20 cellular contexts compared by ENCODE assay signal in the genomic region with DNA sequence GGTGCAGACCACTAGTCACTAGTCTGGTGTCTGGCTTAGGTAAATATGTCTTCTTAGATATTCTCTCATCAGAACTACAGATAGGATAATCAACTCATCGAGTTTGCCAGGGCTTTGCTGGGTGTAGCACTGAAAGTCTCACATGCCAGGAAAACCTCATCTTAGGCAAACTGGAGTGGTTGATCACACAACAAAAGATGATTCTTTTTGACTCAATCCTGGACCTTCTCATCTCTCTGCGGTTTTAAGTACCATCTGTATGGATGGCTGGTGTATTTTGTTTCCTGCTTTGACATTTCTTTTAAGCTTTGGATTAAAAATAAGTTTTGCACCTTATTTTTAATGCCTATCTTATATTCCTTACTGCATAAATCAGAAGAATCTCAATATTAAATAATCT. TPM values are rescaled to one million over a fixed set of nuclear protein-coding genes. Genes with fewer than 3 reads are reported as not detected.
A peak's percentile ranks its signal among the peaks of the same experiment; 100 is the strongest.
DNase-seq lines count a peak whose midpoint lies in the region; ATAC-seq lines count a peak whose summit lies in the region.
"Had no signal": no experiment of that assay in that cellular context is flagged by ENCODE, and none has a peak within 500 bp of the region (broad histone marks: within the 10 kb centered on the region; RNA-seq: fewer than 3 reads in every experiment).

No MANE protein-coding gene starts in this region.

- peaks cover 28% of the 10 kb centered on the region for H3K4me1 ChIP-seq in CD4-positive, CD25-positive, alpha-beta regulatory T cell (ENCODE audit: control insufficient read depth, insufficient read depth, low read length, poor library complexity, severe bottlenecking)
- H3K4me1 ChIP-seq: BLaER1, Caco-2 had no signal

- H3K27ac Mint-ChIP-seq in activated CD8-positive, alpha-beta memory T cell treated with anti-CD3 and anti-CD28 coated beads, Interleukin-2, amount 10 ng/mL, durations not matched to agents 7 days and 5 days = peak overlapping the region; percentile 30
- peak overlapping the region in 2 of 3 donors; percentile 52 to 84 for H3K27ac Mint-ChIP-seq in CD4-positive, CD25-positive, alpha-beta regulatory T cell
- H3K27ac Mint-ChIP-seq in effector memory CD8-positive, alpha-beta T cell = peak overlapping the region; percentile 77 to 83
- H3K27ac Mint-ChIP-seq: GM23338 had no signal

- no peak for DNase-seq in activated CD8-positive, alpha-beta memory T cell treated with anti-CD3 and anti-CD28 coated beads, Interleukin-2, amount 10 ng/mL, durations not matched to agents 7 days and 5 days
- no peak for DNase-seq in activated CD8-positive, alpha-beta memory T cell treated with anti-CD3 and anti-CD28 coated beads for 24 hours
- DNase-seq in CD4-positive, CD25-positive, alpha-beta regulatory T cell = no peak
- peak; percentile 46 for DNase-seq in Jurkat, Clone E6-1 (ENCODE audit: low read depth, low spot score)
- DNase-seq in effector memory CD8-positive, alpha-beta T cell = no peak
- DNase-seq in NCI-H1694 (lab: John Stamatoyannopoulos, UW) (no peak), cardiac septum (ENCODE audit: low spot score) (no peak), nucleus accumbens (lab: John Stamatoyannopoulos, UW) (no peak)
- DNase-seq: Caco-2, DMS153, KG1, NCI-H1436, NCI-H2029 treated with DMSO at 0.1 percent for 48 hours, NCI-H2171 treated with DMSO at 0.1 percent for 48 hours, NCI-H446 treated with DMSO at 0.1 percent for 48 hours, PC-3 had no signal

- peaks cover 69% of the 10 kb centered on the region for H3K36me3 Mint-ChIP-seq in activated CD8-positive, alpha-beta memory T cell treated with anti-CD3 and anti-CD28 coated beads, Interleukin-2, amount 10 ng/mL, durations not matched to agents 7 days and 5 days
- peaks cover 61% of the 10 kb centered on the region for H3K36me3 Mint-ChIP-seq in CD4-positive, CD25-positive, alpha-beta regulatory T cell
- no peaks in the 10 kb centered on the region for H3K36me3 Mint-ChIP-seq in effector memory CD8-positive, alpha-beta T cell (ENCODE audit: insufficient read depth)

- no peak overlapping the region for H3K4me3 Mint-ChIP-seq in activated CD8-positive, alpha-beta memory T cell treated with anti-CD3 and anti-CD28 coated beads, Interleukin-2, amount 10 ng/mL, durations not matched to agents 7 days and 5 days
- no peak overlapping the region for H3K4me3 Mint-ChIP-seq in CD4-positive, CD25-positive, alpha-beta regulatory T cell
- H3K4me3 Mint-ChIP-seq in effector memory CD8-positive, alpha-beta T cell = no peak overlapping the region
- H3K4me3 Mint-ChIP-seq: GM23338 had no signal

- H3K27me3 ChIP-seq in CD4-positive, CD25-positive, alpha-beta regulatory T cell (ENCODE audit: control insufficient read depth, insufficient read depth, low read length) = no peaks in the 10 kb centered on the region
- H3K27me3 ChIP-seq: BLaER1 had no signal

- ATAC-seq in activated CD8-positive, alpha-beta memory T cell treated with anti-CD3 and anti-CD28 coated beads, Interleukin-2, amount 10 ng/mL, durations not matched to agents 7 days and 5 days = peak; percentile 16
- no peak for ATAC-seq in CD4-positive, CD25-positive, alpha-beta regulatory T cell (ENCODE audit: low read depth in 2 of 2)
- ATAC-seq in effector memory CD8-positive, alpha-beta T cell (replicated peaks) = no peak
- ATAC-seq: GM23338, HCT116, PC-3 had no signal

- H3K4me3 ChIP-seq in CD4-positive, CD25-positive, alpha-beta regulatory T cell (ENCODE audit: low read depth, low read length) = no peak overlapping the region
- H3K4me3 ChIP-seq in Jurkat, Clone E6-1 (ENCODE audit: low read length) = no peak overlapping the region
- H3K4me3 ChIP-seq: BLaER1, GM23338 had no signal

- H3K4me1 Mint-ChIP-seq in activated CD8-positive, alpha-beta memory T cell treated with anti-CD3 and anti-CD28 coated beads, Interleukin-2, amount 10 ng/mL, durations not matched to agents 7 days and 5 days = peaks cover 15% of the 10 kb centered on the region
- peaks cover 39 to 51% (median 48%) of the 10 kb centered on the region in 4 donors for H3K4me1 Mint-ChIP-seq in CD4-positive, CD25-positive, alpha-beta regulatory T cell
- peaks cover 18 to 41% of the 10 kb centered on the region in 2 donors for H3K4me1 Mint-ChIP-seq in effector memory CD8-positive, alpha-beta T cell (ENCODE audit: low read depth in 2 of 2)
- H3K4me1 Mint-ChIP-seq: GM23338 had no signal

- CTCF ChIA-PET in activated CD8-positive, alpha-beta memory T cell treated with anti-CD3 and anti-CD28 coated beads, Interleukin-2, amount 10 ng/mL, durations not matched to agents 7 days and 5 days (lab: Charles Lee) = no interaction called here

- peaks cover 2% of the 10 kb centered on the region for H3K9me3 Mint-ChIP-seq in activated CD8-positive, alpha-beta memory T cell treated with anti-CD3 and anti-CD28 coated beads, Interleukin-2, amount 10 ng/mL, durations not matched to agents 7 days and 5 days (ENCODE audit: low read depth)
- H3K9me3 Mint-ChIP-seq in CD4-positive, CD25-positive, alpha-beta regulatory T cell = no peaks in the 10 kb centered on the region
- H3K9me3 Mint-ChIP-seq in effector memory CD8-positive, alpha-beta T cell = no peaks in the 10 kb centered on the region
- H3K9me3 Mint-ChIP-seq: GM23338 had no signal

- H3K27me3 Mint-ChIP-seq in activated CD8-positive, alpha-beta memory T cell treated with anti-CD3 and anti-CD28 coated beads, Interleukin-2, amount 10 ng/mL, durations not matched to agents 7 days and 5 days = no peaks in the 10 kb centered on the region
- H3K27me3 Mint-ChIP-seq in CD4-positive, CD25-positive, alpha-beta regulatory T cell = no peaks in the 10 kb centered on the region
- H3K27me3 Mint-ChIP-seq in effector memory CD8-positive, alpha-beta T cell = no peaks in the 10 kb centered on the region

- peaks cover 99% of the 10 kb centered on the region for H3K36me3 ChIP-seq in CD4-positive, CD25-positive, alpha-beta regulatory T cell (ENCODE audit: control insufficient read depth, insufficient read depth, low read length)
- H3K36me3 ChIP-seq: BLaER1 had no signal

- no peaks in the 10 kb centered on the region for H3K9me3 ChIP-seq in CD4-positive, CD25-positive, alpha-beta regulatory T cell (ENCODE audit: control insufficient read depth in 2 of 2, low read length in 2 of 2)
- H3K9me3 ChIP-seq: BLaER1, Caco-2 had no signal

- peak overlapping the region; percentile 8 for H3K27ac ChIP-seq in CD4-positive, CD25-positive, alpha-beta regulatory T cell (ENCODE audit: insufficient read depth, low read length, poor library complexity, severe bottlenecking)
- H3K27ac ChIP-seq: BLaER1, RWPE1 had no signal

- intact Hi-C loops in cardiac septum (cut with DNase I) = no loop called here

RNA-seq across cellular contexts. Expression of gene GBP2, which starts 11.3 kb away (rescaled TPM):
- 100 to 1,000 TPM; 150 to 194 TPM for total RNA-seq in activated CD8-positive, alpha-beta memory T cell treated with anti-CD3 and anti-CD28 coated beads, Interleukin-2, amount 10 ng/mL, durations not matched to agents 7 days and 5 days
- 233 TPM for total RNA-seq in CD4-positive, CD25-positive, alpha-beta regulatory T cell
- 100 to 1,000 TPM; 189 to 250 (median 234) TPM for polyA plus RNA-seq in CD4-positive, CD25-positive, alpha-beta regulatory T cell
- polyA plus RNA-seq in Jurkat, Clone E6-1 (2012; ENCODE audit: insufficient read depth, insufficient read length) = 2.3 TPM
- 9.5 TPM for total RNA-seq in cardiac septum
- total RNA-seq: GM23338 had no signal
- polyA plus RNA-seq: GM23338 had no signal

RNA-seq across cellular contexts. Expression of gene GBP1, which starts 49.7 kb away (rescaled TPM):
- 100 to 1,000 TPM; 106 to 150 TPM for total RNA-seq in activated CD8-positive, alpha-beta memory T cell treated with anti-CD3 and anti-CD28 coated beads, Interleukin-2, amount 10 ng/mL, durations not matched to agents 7 days and 5 days
- 87.1 TPM for total RNA-seq in CD4-positive, CD25-positive, alpha-beta regulatory T cell
- polyA plus RNA-seq in CD4-positive, CD25-positive, alpha-beta regulatory T cell = 100 to 1,000 TPM in 1 of 4 donors, 10 to 100 TPM in 3; 70.4 to 124 (median 93.6) TPM
- 7.4 TPM for polyA plus RNA-seq in Jurkat, Clone E6-1 (2012; ENCODE audit: insufficient read depth, insufficient read length)
- 6.2 TPM for total RNA-seq in cardiac septum
- total RNA-seq: GM23338 had no signal

Comparison
In these comparisons a context has a peak if more than half of its experiments do, and no peak if none do; other contexts are left out.
1. H3K27ac Mint-ChIP-seq: peak in every context shown above with its lines; median percentile 80 in effector memory CD8-positive, alpha-beta T cell; 68 in CD4-positive, CD25-positive, alpha-beta regulatory T cell; 30 in activated CD8-positive, alpha-beta memory T cell treated with anti-CD3 and anti-CD28 coated beads, Interleukin-2, amount 10 ng/mL, durations not matched to agents 7 days and 5 days.
2. RNA of gene GBP2, which starts 11.3 kb away (total RNA-seq): 233 TPM in CD4-positive, CD25-positive, alpha-beta regulatory T cell (single experiment) and 150 to 194 TPM in activated CD8-positive, alpha-beta memory T cell treated with anti-CD3 and anti-CD28 coated beads, Interleukin-2, amount 10 ng/mL, durations not matched to agents 7 days and 5 days; 9.5 TPM in cardiac septum (single experiment); every median in the first group is over 10 times any median in the second.
3. RNA of gene GBP1, which starts 49.7 kb away (total RNA-seq): 106 to 150 TPM in activated CD8-positive, alpha-beta memory T cell treated with anti-CD3 and anti-CD28 coated beads, Interleukin-2, amount 10 ng/mL, durations not matched to agents 7 days and 5 days and 87.1 TPM in CD4-positive, CD25-positive, alpha-beta regulatory T cell (single experiment); 6.2 TPM in cardiac septum (single experiment); every median in the first group is over 10 times any median in the second.